In genomic region chr9:128091144-128091543, GRCh38 we compare ENCODE assay signal across 8 cellular contexts. TPM values are rescaled to one million over a fixed set of nuclear protein-coding genes. Genes with fewer than 3 reads are reported as not detected.
DNase-seq lines count a peak whose midpoint lies in the region; ATAC-seq and TF ChIP-seq lines count a peak whose summit lies in the region.

No MANE protein-coding gene starts in this region.

- H3K36me3 ChIP-seq in cardiac muscle cell = no peaks in the 10 kb centered on the region

- DNase-seq in DMS79 treated with DMSO at 0.1 percent for 48 hours (lab: John Stamatoyannopoulos, UW) (peak; percentile 92), SK-N-DZ (ENCODE audit: low spot score) (peak; percentile 90), cardiac muscle cell (ENCODE audit: low read depth in 1 of 2, low spot score in 1 of 2) (peak; percentile 84 to 92), retina (peak; percentile 91), T-helper 1 cell (no peak)

- no peaks in the 10 kb centered on the region for H3K9me3 ChIP-seq in cardiac muscle cell (ENCODE audit: low read depth)

- ATAC-seq in GM18867 (IDR thresholded peaks at IDR 0.05; ENCODE audit: unreplicated experiment) (no peak), GM21723 (IDR thresholded peaks at IDR 0.05; ENCODE audit: unreplicated experiment) (no peak), GM21381 (IDR thresholded peaks at IDR 0.05; ENCODE audit: unreplicated experiment) (no peak)

- H3K4me3 ChIP-seq in cardiac muscle cell = no peak overlapping the region

- H3K27me3 ChIP-seq in cardiac muscle cell = no peaks in the 10 kb centered on the region

- peaks cover 17% of the 10 kb centered on the region for H3K4me1 ChIP-seq in cardiac muscle cell (ENCODE audit: low read depth)

- peak overlapping the region; percentile 20 for H3K27ac ChIP-seq in cardiac muscle cell

- no peak for TF ChIP-seq CTCF in cardiac muscle cell (IDR thresholded peaks at IDR 0.05; ENCODE audit: low read depth, low read length)

RNA-seq across cellular contexts. Expression of gene SLC25A25, which starts 23.1 kb away (rescaled TPM):
- 29.1 and 31.5 TPM in 2 replicates for polyA plus RNA-seq in SK-N-DZ (2014; cell fraction: cytosol; rRNA removed)
- 26.6 and 27.7 TPM in 2 replicates for polyA plus RNA-seq in SK-N-DZ (2014; cell fraction: nucleus; rRNA removed)
- total RNA-seq in cardiac muscle cell = 13.0 and 15.8 TPM in 2 replicates
- polyA plus RNA-seq in cardiac muscle cell = 9.1 and 9.8 TPM in 2 replicates

RNA-seq across cellular contexts. Expression of gene NAIF1, which starts 24.0 kb away (rescaled TPM):
- 16.1 and 16.4 TPM in 2 replicates for polyA plus RNA-seq in SK-N-DZ (2014; cell fraction: cytosol; rRNA removed)
- 4.8 and 7.4 TPM in 2 replicates for polyA plus RNA-seq in SK-N-DZ (2014; cell fraction: nucleus; rRNA removed)
- 9.4 and 15.2 TPM in 2 replicates for total RNA-seq in cardiac muscle cell
- polyA plus RNA-seq in cardiac muscle cell = 6.9 and 10.9 TPM in 2 replicates

RNA-seq across cellular contexts. Expression of gene PTGES2, which starts 36.4 kb away (rescaled TPM):
- polyA plus RNA-seq in SK-N-DZ (2014; cell fraction: cytosol; rRNA removed) = 61.7 and 69.6 TPM in 2 replicates
- 159 and 165 TPM in 2 replicates for polyA plus RNA-seq in SK-N-DZ (2014; cell fraction: nucleus; rRNA removed)
- total RNA-seq in cardiac muscle cell = 132 and 141 TPM in 2 replicates
- 206 and 240 TPM in 2 replicates for polyA plus RNA-seq in cardiac muscle cell

RNA-seq across cellular contexts. Expression of gene LCN2, which starts 58.1 kb away (rescaled TPM):
- polyA plus RNA-seq in SK-N-DZ (2014; cell fraction: cytosol; rRNA removed) = 1.3 TPM in 1 of 2 replicates, not detected in the other
- not detected in 2 replicates for polyA plus RNA-seq in SK-N-DZ (2014; cell fraction: nucleus; rRNA removed)
- total RNA-seq in cardiac muscle cell = not detected in 2 replicates
- polyA plus RNA-seq in cardiac muscle cell = 1.2 TPM in 1 of 2 replicates, not detected in the other

Comparison
In these comparisons a context has a peak if more than half of its experiments do, and no peak if none do; other contexts are left out.
1. DNase-seq: peak in DMS79 treated with DMSO at 0.1 percent for 48 hours (single experiment), SK-N-DZ (single experiment), cardiac muscle cell (2 of 2) and retina (single experiment); none in T-helper 1 cell (0 of 5).